Comparison of ENCODE assay signal across 1 cellular context in the genomic region with DNA sequence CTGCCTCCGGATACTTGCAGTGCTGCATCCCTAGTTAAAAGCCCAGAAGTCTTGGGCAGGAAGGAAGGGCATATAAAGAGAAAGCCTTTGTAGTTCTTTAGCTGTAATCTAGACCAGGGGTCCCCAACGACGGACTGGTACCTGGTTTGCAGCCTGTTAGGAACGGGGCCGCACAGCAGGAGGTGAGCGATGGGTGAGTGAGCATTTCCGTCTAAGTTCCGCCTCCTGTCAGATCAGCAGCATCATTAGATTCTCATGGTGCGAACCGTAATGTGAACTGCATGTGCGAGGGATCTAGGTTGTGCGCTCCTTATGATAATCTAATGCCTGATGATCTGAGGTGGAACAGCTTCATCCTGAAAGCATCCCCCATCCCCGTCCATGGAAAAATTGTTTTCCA.
TF ChIP-seq lines count a peak whose summit lies in the region.

No MANE protein-coding gene starts in this region.

TF ChIP-seq in GM12878, 131 proteins besides CTCF, POLR2A, EP300 and RAD21 (continued from another document):
- TF ChIP-seq, protein P1, sequence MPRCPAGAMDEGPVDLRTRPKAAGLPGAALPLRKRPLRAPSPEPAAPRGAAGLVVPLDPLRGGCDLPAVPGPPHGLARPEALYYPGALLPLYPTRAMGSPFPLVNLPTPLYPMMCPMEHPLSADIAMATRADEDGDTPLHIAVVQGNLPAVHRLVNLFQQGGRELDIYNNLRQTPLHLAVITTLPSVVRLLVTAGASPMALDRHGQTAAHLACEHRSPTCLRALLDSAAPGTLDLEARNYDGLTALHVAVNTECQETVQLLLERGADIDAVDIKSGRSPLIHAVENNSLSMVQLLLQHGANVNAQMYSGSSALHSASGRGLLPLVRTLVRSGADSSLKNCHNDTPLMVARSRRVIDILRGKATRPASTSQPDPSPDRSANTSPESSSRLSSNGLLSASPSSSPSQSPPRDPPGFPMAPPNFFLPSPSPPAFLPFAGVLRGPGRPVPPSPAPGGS (IDR thresholded peaks at IDR 0.05; ENCODE audit: borderline replicate concordance, insufficient read depth, low read depth, low read length, poor library complexity, severe bottlenecking): peak; percentile 51
- TF ChIP-seq, protein P2, sequence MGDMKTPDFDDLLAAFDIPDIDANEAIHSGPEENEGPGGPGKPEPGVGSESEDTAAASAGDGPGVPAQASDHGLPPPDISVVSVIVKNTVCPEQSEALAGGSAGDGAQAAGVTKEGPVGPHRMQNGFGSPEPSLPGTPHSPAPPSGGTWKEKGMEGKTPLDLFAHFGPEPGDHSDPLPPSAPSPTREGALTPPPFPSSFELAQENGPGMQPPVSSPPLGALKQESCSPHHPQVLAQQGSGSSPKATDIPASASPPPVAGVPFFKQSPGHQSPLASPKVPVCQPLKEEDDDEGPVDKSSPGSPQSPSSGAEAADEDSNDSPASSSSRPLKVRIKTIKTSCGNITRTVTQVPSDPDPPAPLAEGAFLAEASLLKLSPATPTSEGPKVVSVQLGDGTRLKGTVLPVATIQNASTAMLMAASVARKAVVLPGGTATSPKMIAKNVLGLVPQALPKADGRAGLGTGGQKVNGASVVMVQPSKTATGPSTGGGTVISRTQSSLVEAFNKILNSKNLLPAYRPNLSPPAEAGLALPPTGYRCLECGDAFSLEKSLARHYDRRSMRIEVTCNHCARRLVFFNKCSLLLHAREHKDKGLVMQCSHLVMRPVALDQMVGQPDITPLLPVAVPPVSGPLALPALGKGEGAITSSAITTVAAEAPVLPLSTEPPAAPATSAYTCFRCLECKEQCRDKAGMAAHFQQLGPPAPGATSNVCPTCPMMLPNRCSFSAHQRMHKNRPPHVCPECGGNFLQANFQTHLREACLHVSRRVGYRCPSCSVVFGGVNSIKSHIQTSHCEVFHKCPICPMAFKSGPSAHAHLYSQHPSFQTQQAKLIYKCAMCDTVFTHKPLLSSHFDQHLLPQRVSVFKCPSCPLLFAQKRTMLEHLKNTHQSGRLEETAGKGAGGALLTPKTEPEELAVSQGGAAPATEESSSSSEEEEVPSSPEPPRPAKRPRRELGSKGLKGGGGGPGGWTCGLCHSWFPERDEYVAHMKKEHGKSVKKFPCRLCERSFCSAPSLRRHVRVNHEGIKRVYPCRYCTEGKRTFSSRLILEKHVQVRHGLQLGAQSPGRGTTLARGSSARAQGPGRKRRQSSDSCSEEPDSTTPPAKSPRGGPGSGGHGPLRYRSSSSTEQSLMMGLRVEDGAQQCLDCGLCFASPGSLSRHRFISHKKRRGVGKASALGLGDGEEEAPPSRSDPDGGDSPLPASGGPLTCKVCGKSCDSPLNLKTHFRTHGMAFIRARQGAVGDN (IDR thresholded peaks at IDR 0.05): no peak
- no peak for TF ChIP-seq KLF5 (IDR thresholded peaks at IDR 0.05; ENCODE audit: partially characterized antibody)
- TF ChIP-seq POLR2AphosphoS5 (IDR thresholded peaks at IDR 0.05; ENCODE audit: low read length): 0 out of 2 replicates have a peak, but pooled peaks have one; percentile 56
